Comparison of ENCODE assay signal across 8 cellular contexts in the genomic region with DNA sequence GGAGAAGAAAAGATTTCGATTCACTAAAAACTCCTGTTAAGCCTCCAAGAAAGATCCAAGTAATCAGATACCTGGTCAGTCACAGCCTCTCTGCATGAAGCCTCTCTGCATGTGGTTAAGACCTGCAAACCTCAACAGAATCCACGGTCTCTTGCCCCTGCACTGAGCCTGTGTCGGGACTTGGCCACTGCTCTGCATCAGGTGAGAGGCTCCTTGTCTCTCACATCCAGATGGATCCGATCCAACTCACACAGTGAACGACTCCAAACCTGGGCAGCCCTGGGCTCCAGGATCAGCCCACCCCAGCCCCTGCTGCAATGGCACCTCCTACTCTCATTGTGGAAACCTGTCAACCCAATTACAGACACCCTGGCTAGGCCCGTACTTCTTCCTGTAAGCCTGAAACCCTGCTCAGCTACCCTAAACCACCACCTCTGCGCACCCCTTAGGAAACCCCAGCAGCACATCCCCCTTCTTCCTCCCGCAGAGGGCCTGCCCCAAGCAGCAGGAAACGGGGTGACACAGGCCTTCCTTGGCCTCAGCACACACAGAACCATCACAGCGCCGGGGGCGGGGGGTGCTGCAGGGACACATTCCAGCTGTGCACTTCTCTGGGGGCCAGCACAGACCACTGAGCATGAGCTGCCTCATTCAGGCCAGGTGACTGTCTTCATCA.
A peak's percentile ranks its signal among the peaks of the same experiment; 100 is the strongest.
DNase-seq lines count a peak whose midpoint lies in the region; ATAC-seq lines count a peak whose summit lies in the region.

No MANE protein-coding gene starts in this region.

- ATAC-seq in HG02678 (IDR thresholded peaks at IDR 0.05; ENCODE audit: unreplicated experiment) = peak; percentile 47

- in situ Hi-C loops in ACHN (cut with HindIII; ENCODE audit: low pct_ligation_motif_present, low pct_unique_long_range_greater_than_20kb, low sequenced_read_pairs) = no loop called here

- peak; percentile 67 for DNase-seq in GF-D8 (lab: John Stamatoyannopoulos, UW)
- peak; percentile 80 for DNase-seq in UCSD-AML1 (lab: John Stamatoyannopoulos, UW; ENCODE audit: unreplicated experiment)
- DNase-seq in central memory CD4-positive, alpha-beta T cell = peak; percentile 85
- peak; percentile 83 for DNase-seq in stimulated activated CD4-positive, alpha-beta T cell treated with anti-CD3 and anti-CD28 coated beads, Interleukin-1b, Interleukin-23, amount 100 ng/mL, for 48 hours
- DNase-seq in caudate nucleus (lab: John Stamatoyannopoulos, UW) = no peak
- no peak for DNase-seq in NCI-H526 (lab: John Stamatoyannopoulos, UW)
- DNase-seq in ACHN = no peak

- H3K27ac ChIP-seq in caudate nucleus (ENCODE audit: low read depth, low read length) = no peak overlapping the region

Comparison
In these comparisons a context has a peak if more than half of its experiments do, and no peak if none do; other contexts are left out.
1. DNase-seq: peak in GF-D8 (single experiment), UCSD-AML1 (single experiment), central memory CD4-positive, alpha-beta T cell (single experiment) and stimulated activated CD4-positive, alpha-beta T cell treated with anti-CD3 and anti-CD28 coated beads, Interleukin-1b, Interleukin-23, amount 100 ng/mL, for 48 hours (single experiment); none in caudate nucleus (0 of 61), NCI-H526 (0 of 2) and ACHN (single experiment).